In genomic region chr5:6107675-6108539, GRCh38 we compare ENCODE assay signal across 18 cellular contexts.
"Had no signal": no experiment of that assay in that cellular context is flagged by ENCODE, and none has a peak within 500 bp of the region (broad histone marks: within the 10 kb centered on the region; RNA-seq: fewer than 3 reads in every experiment).

No MANE protein-coding gene starts in this region.

- H3K36me3 Mint-ChIP-seq: naive B cell; stimulated activated naive B cell treated with anti-CD40 and anti-IgM and Interleukin-4, amounts not matched to agents 10 μg/mL and 1 μg/mL and 100 μg/mL, for 72 hours had no signal

- H3K9me3 Mint-ChIP-seq: nephron had no signal

- H3K4me1 ChIP-seq: heart left ventricle, right atrium auricular region, sigmoid colon had no signal

- DNase-seq: cortex of kidney; dorsolateral prefrontal cortex; effector CD8-positive, alpha-beta T cell; heart left ventricle; hippocampal formation; kidney glomerular epithelial cell; mesendoderm; naive B cell; posterior cingulate gyrus; sigmoid colon; stimulated activated CD4-positive, alpha-beta T cell treated with anti-CD3 and anti-CD28 coated beads, Interleukin-2, amount 100 ng/mL, for 24 hours; stimulated activated CD4-positive, alpha-beta T cell treated with anti-CD3 and anti-CD28 coated beads, Interleukin-4, amount 100 ng/mL, for 4 hours; stimulated activated naive B cell treated with anti-CD40 and anti-IgM and Interleukin-4, amounts not matched to agents 10 μg/mL and 1 μg/mL and 100 μg/mL, for 72 hours; trophoblast cell had no signal

- H3K27me3 ChIP-seq: dorsolateral prefrontal cortex, heart left ventricle, neutrophil, right atrium auricular region, sigmoid colon had no signal

- H3K36me3 ChIP-seq: heart left ventricle, neutrophil, right atrium auricular region, sigmoid colon had no signal

- H3K9me3 ChIP-seq: heart left ventricle, neutrophil, right atrium auricular region, sigmoid colon had no signal

- H3K27ac ChIP-seq: dorsolateral prefrontal cortex, heart left ventricle, neutrophil, right atrium auricular region, sigmoid colon, skin epidermis had no signal

- H3K4me1 Mint-ChIP-seq: naive B cell; nephron; stimulated activated naive B cell treated with anti-CD40 and anti-IgM and Interleukin-4, amounts not matched to agents 10 μg/mL and 1 μg/mL and 100 μg/mL, for 72 hours had no signal

- H3K4me3 Mint-ChIP-seq: naive B cell; nephron; stimulated activated naive B cell treated with anti-CD40 and anti-IgM and Interleukin-4, amounts not matched to agents 10 μg/mL and 1 μg/mL and 100 μg/mL, for 72 hours had no signal

- H3K27me3 Mint-ChIP-seq: naive B cell; stimulated activated naive B cell treated with anti-CD40 and anti-IgM and Interleukin-4, amounts not matched to agents 10 μg/mL and 1 μg/mL and 100 μg/mL, for 72 hours had no signal

- H3K27ac Mint-ChIP-seq: naive B cell; nephron; stimulated activated naive B cell treated with anti-CD40 and anti-IgM and Interleukin-4, amounts not matched to agents 10 μg/mL and 1 μg/mL and 100 μg/mL, for 72 hours had no signal

- H3K4me3 ChIP-seq: dorsolateral prefrontal cortex, heart left ventricle, right atrium auricular region, sigmoid colon, skin epidermis had no signal

- ATAC-seq: heart left ventricle; stimulated activated naive B cell treated with anti-CD40 and anti-IgM and Interleukin-4, amounts not matched to agents 10 μg/mL and 1 μg/mL and 100 μg/mL, for 72 hours had no signal
